Comparison of ENCODE assay signal across 2 cellular contexts in genomic region chr1:56816264-56816663, GRCh38.
TF ChIP-seq lines count a peak whose summit lies in the region.

No MANE protein-coding gene starts in this region.

TF ChIP-seq in liver, 16 proteins besides CTCF, POLR2A, EP300 and RAD21:
- TF ChIP-seq RXRA (IDR thresholded peaks at IDR 0.05) (no peak), MAX (IDR thresholded peaks at IDR 0.05) (no peak), FOXA1 (IDR thresholded peaks at IDR 0.05) (no peak), TAF1 (conservative IDR thresholded peaks at IDR 0.05) (no peak), ZBTB33 (IDR thresholded peaks at IDR 0.05) (no peak), GABPA (IDR thresholded peaks at IDR 0.05 in 1 of 2, conservative IDR thresholded peaks at IDR 0.05 in 1 of 2) (no peak), ATF3 (IDR thresholded peaks at IDR 0.05) (no peak), FOXA2 (IDR thresholded peaks at IDR 0.05) (no peak), HNF4A (conservative IDR thresholded peaks at IDR 0.05) (no peak), NR2F2 (IDR thresholded peaks at IDR 0.05) (no peak), EGR1 (IDR thresholded peaks at IDR 0.05; ENCODE audit: low read depth in 2 of 2) (no peak), YY1 (IDR thresholded peaks at IDR 0.05) (no peak), REST (IDR thresholded peaks at IDR 0.05) (no peak), JUND (IDR thresholded peaks at IDR 0.05) (no peak), SP1 (IDR thresholded peaks at IDR 0.05) (no peak), HNF4G (IDR thresholded peaks at IDR 0.05) (no peak)

TF ChIP-seq in HepG2, 621 proteins besides CTCF, POLR2A, EP300 and RAD21:
- TF ChIP-seq ARID2 (CRISPR knock-in tag; IDR thresholded peaks at IDR 0.05; ENCODE audit: borderline replicate concordance) (no peak), RFXANK (CRISPR knock-in tag; IDR thresholded peaks at IDR 0.05) (no peak), YEATS2 (CRISPR knock-in tag; IDR thresholded peaks at IDR 0.05; ENCODE audit: borderline replicate concordance) (no peak), REST (IDR thresholded peaks at IDR 0.05; ENCODE audit: borderline replicate concordance in 1 of 2, low read depth in 1 of 2, low read length in 2 of 2) (no peak), MEF2D (CRISPR knock-in tag; IDR thresholded peaks at IDR 0.05) (no peak)
